ENCODE assay signal across 15 cellular contexts in genomic region chr5:174816858-174817257, GRCh38.
DNase-seq lines count a peak whose midpoint lies in the region; ATAC-seq, FAIRE-seq and TF ChIP-seq lines count a peak whose summit lies in the region.
"Had no signal": no experiment of that assay in that cellular context is flagged by ENCODE, and none has a peak within 500 bp of the region (broad histone marks: within the 10 kb centered on the region; RNA-seq: fewer than 3 reads in every experiment).

No MANE protein-coding gene starts in this region.

- H3K4me2 ChIP-seq in HepG2 (ENCODE audit: low read depth, low read length): no peak overlapping the region

- H3K27ac ChIP-seq in liver (ENCODE audit: low read depth in 1 of 2, low read length in 2 of 2) (no peak overlapping the region), HepG2 (ENCODE audit: extremely low read length, insufficient read depth, low read length) (no peak overlapping the region), aorta (ENCODE audit: low read depth in 1 of 2, low read length in 2 of 2) (no peak overlapping the region)
- H3K27ac ChIP-seq: coronary artery had no signal

- H3K4me1 ChIP-seq in liver (ENCODE audit: control insufficient read depth in 4 of 4, insufficient read depth in 4 of 4, low read length in 3 of 4) (no peaks in the 10 kb centered on the region), HepG2 (ENCODE audit: insufficient read depth, low read length) (no peaks in the 10 kb centered on the region), aorta (ENCODE audit: control insufficient read depth in 1 of 2, insufficient read depth in 2 of 2, low read length in 2 of 2) (no peaks in the 10 kb centered on the region)

- ATAC-seq in HepG2 (no peak), HG02623 (IDR thresholded peaks at IDR 0.05; ENCODE audit: unreplicated experiment) (no peak), GM21528 (IDR thresholded peaks at IDR 0.05; ENCODE audit: low FRiP score, unreplicated experiment) (no peak), aorta (ENCODE audit: low FRiP score) (no peak)
- ATAC-seq: naive thymus-derived CD8-positive, alpha-beta T cell had no signal

- TF ChIP-seq POLR2A in HepG2 (IDR thresholded peaks at IDR 0.05; ENCODE audit: insufficient read depth in 1 of 2, low read depth in 2 of 2, low read length in 2 of 2): no peak

- no peak for FAIRE-seq in HepG2 (lab: Jason Lieb, UNC)
- FAIRE-seq: urothelium cell line had no signal

- H3K4me3 ChIP-seq in liver (ENCODE audit: low read depth in 1 of 3, low read length in 3 of 3) (no peak overlapping the region), HepG2 (replicated peaks in 1 of 3; ENCODE audit: insufficient read depth in 1 of 3, low read depth in 2 of 3, low read length in 3 of 3) (no peak overlapping the region), fibroblast of the aortic adventitia (ENCODE audit: low read depth, low read length) (no peak overlapping the region), aorta (ENCODE audit: low read length in 2 of 2) (no peak overlapping the region)
- H3K4me3 ChIP-seq: coronary artery had no signal

- H3K27me3 ChIP-seq in liver (ENCODE audit: control insufficient read depth in 4 of 4, insufficient read depth in 4 of 4, low read length in 3 of 4) (no peaks in the 10 kb centered on the region), HepG2 (ENCODE audit: control insufficient read depth in 1 of 2, insufficient read depth in 2 of 2, low read length in 2 of 2) (peaks cover 0 to 8% of the 10 kb centered on the region in 2 experiments; a peak in 3 of 5 replicates), aorta (ENCODE audit: control insufficient read depth in 1 of 2, insufficient read depth in 2 of 2, low read length in 1 of 2) (peaks cover 0 to 2% of the 10 kb centered on the region in 2 donors)

- TF ChIP-seq EP300 in HepG2 (IDR thresholded peaks at IDR 0.05; ENCODE audit: low read depth in 2 of 2, low read length in 2 of 2): no peak
- no peak for TF ChIP-seq EP300 in HepG2 (CRISPR knock-in tag; IDR thresholded peaks at IDR 0.05; ENCODE audit: borderline replicate concordance)

- H3K9ac ChIP-seq in liver (ENCODE audit: low read depth in 1 of 2, low read length in 2 of 2) (no peak overlapping the region), HepG2 (ENCODE audit: insufficient read depth, low read depth, low read length) (no peak overlapping the region)

- H3K79me2 ChIP-seq in HepG2 (ENCODE audit: insufficient read depth, low read length): no peaks in the 10 kb centered on the region

- in situ Hi-C loops in HepG2 (cut with HindIII; ENCODE audit: extremely low pct_ligation_motif_present, low pct_unique_long_range_greater_than_20kb): no loop called here

- H4K20me1 ChIP-seq in HepG2 (ENCODE audit: insufficient read depth, low read length): no peaks in the 10 kb centered on the region

- H3K36me3 ChIP-seq in liver (ENCODE audit: control insufficient read depth in 4 of 4, insufficient read depth in 3 of 4, low read depth in 1 of 4, low read length in 3 of 4) (no peaks in the 10 kb centered on the region), HepG2 (replicated peaks in 1 of 2; ENCODE audit: control insufficient read depth in 1 of 2, insufficient read depth in 2 of 2, low read length in 2 of 2) (no peaks in the 10 kb centered on the region), aorta (ENCODE audit: control insufficient read depth in 1 of 2, insufficient read depth in 2 of 2, low read length in 1 of 2) (no peaks in the 10 kb centered on the region)

- intact Hi-C loops in HepG2 (cut with micrococcal nuclease; ENCODE audit: unreplicated experiment): no loop called here
- intact Hi-C loops in aorta (cut with DNase I): no loop called here

- TF ChIP-seq CTCF in liver (IDR thresholded peaks at IDR 0.05; ENCODE audit: low read depth, low read length, missing input control) (peak; percentile 5), HepG2 (CRISPR knock-in tag; IDR thresholded peaks at IDR 0.05) (no peak), fibroblast of the aortic adventitia (IDR thresholded peaks at IDR 0.05; ENCODE audit: insufficient read depth, low read length) (peak; percentile 38)

- no peak overlapping the region for H2AFZ ChIP-seq in HepG2 (ENCODE audit: low read length)

- CTCF ChIA-PET in HepG2 (lab: Yijun Ruan, JAX; ENCODE audit: low intra/inter-chr PET ratio, low total read pairs): no interaction called here

- POLR2A ChIA-PET in HepG2 (lab: Yijun Ruan, JAX): no interaction called here

- TF ChIP-seq RAD21 in liver (IDR thresholded peaks at IDR 0.05) (no peak), HepG2 (CRISPR knock-in tag; IDR thresholded peaks at IDR 0.05) (no peak)

- no TSS peak for BruUV-seq in HepG2 (replicated peaks; lab: Mats Ljungman, UMichigan)

- WGBS in liver: 34% methylated on average over 2 of the region's 2 CpGs
- 0% methylated on average over 2 of the region's 2 CpGs for WGBS in HepG2 (ENCODE audit: low lambda C conversion rate)
- WGBS in aorta, 2 donors: 16 to 33% methylated on average over 2 of the region's 2 CpGs

- no peak for DNase-seq in HepG2 (ENCODE audit: low spot score)
- peak; percentile 3 for DNase-seq in RKO (ENCODE audit: low spot score)
- no peak for DNase-seq in fibroblast of the aortic adventitia (ENCODE audit: low read depth)
- no peak for DNase-seq in mucosa of gallbladder (ENCODE audit: low spot score)
- DNase-seq in aorta: no peak
- DNase-seq: AML-193; foreskin melanocyte; Kasumi-1; naive thymus-derived CD8-positive, alpha-beta T cell; T-helper 2 cell had no signal

- H3K9me3 ChIP-seq in liver (ENCODE audit: control insufficient read depth in 4 of 4, low read length in 3 of 4): no peaks in the 10 kb centered on the region
- H3K9me3 ChIP-seq in HepG2 (ENCODE audit: low read length): no peaks in the 10 kb centered on the region
- peaks cover 2% of the 10 kb centered on the region for H3K9me3 ChIP-seq in aorta (ENCODE audit: control insufficient read depth, low read length)

TF ChIP-seq in liver, 16 proteins besides CTCF, POLR2A, EP300 and RAD21:
- no peak for TF ChIP-seq HNF4G (IDR thresholded peaks at IDR 0.05)

TF ChIP-seq in HepG2, 621 proteins besides CTCF, POLR2A, EP300 and RAD21:
- TF ChIP-seq ELF3 (CRISPR knock-in tag; IDR thresholded peaks at IDR 0.05): no peak
- no peak for TF ChIP-seq SMAD1 (CRISPR knock-in tag; IDR thresholded peaks at IDR 0.05; ENCODE audit: borderline replicate concordance, low read depth)
- TF ChIP-seq ZNF644 (CRISPR knock-in tag; IDR thresholded peaks at IDR 0.05; ENCODE audit: low read depth): no peak
- no peak for TF ChIP-seq ZNF512 (CRISPR knock-in tag; IDR thresholded peaks at IDR 0.05)
